ENCODE assay signal across 8 cellular contexts in the genomic region with DNA sequence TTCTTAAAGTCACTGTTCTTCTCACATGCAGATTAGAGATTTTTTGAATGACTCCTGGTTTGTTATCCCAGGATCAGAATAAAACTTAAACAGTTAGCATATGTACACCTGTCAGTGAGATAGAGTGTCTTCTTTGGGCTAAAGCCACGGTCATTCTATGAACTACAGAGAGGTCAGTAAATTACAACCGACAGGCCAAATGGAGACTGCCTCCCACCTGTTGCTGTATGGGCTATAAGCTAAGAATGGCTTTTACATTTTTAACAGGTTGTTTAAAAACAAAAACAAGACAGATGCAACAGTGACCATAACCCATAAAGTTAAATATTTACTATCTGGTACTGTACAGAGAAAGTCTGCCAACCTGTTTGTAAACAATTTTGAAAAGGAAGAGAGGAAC.
"Had no signal": no experiment of that assay in that cellular context is flagged by ENCODE, and none has a peak within 500 bp of the region (broad histone marks: within the 10 kb centered on the region; RNA-seq: fewer than 3 reads in every experiment).

No MANE protein-coding gene starts in this region.

- ATAC-seq: HCT116, HepG2 had no signal

- H3K36me3 ChIP-seq: HAP-1 had no signal

- DNase-seq: GOT3, H7, KBM-7 had no signal

- H3K4me3 ChIP-seq: HAP-1 had no signal

- H3K27ac ChIP-seq: HL-60, KMS-11 had no signal

- H3K4me2 ChIP-seq: KMS-11 had no signal

- H3K9ac ChIP-seq: KMS-11 had no signal

- H3K4me1 ChIP-seq: HAP-1 had no signal

- H3K9me3 ChIP-seq: HAP-1 had no signal
